Comparison of ENCODE assay signal across 26 cellular contexts in genomic region chr18:76817888-76818611, GRCh38. TPM values are rescaled to one million over a fixed set of nuclear protein-coding genes. Genes with fewer than 3 reads are reported as not detected.
DNase-seq lines count a peak whose midpoint lies in the region; ATAC-seq, FAIRE-seq and TF ChIP-seq lines count a peak whose summit lies in the region.
"Had no signal": no experiment of that assay in that cellular context is flagged by ENCODE, and none has a peak within 500 bp of the region (broad histone marks: within the 10 kb centered on the region; RNA-seq: fewer than 3 reads in every experiment).

No MANE protein-coding gene starts in this region.

- no peak overlapping the region for H3K27ac Mint-ChIP-seq in neural crest cell (ENCODE audit: unreplicated experiment)
- H3K27ac Mint-ChIP-seq in activated CD4-positive, alpha-beta T cell treated with anti-CD3 and anti-CD28 coated beads, Interleukin-2, amount 10 ng/mL, durations not matched to agents 7 days and 5 days = no peak overlapping the region

- peaks cover 46% of the 10 kb centered on the region for H3K79me2 ChIP-seq in GM12878 (ENCODE audit: control insufficient read depth, insufficient read depth, low read length)

- H3K4me3 ChIP-seq in right atrium auricular region (no peak overlapping the region), GM12878 (no peak overlapping the region)
- H3K4me3 ChIP-seq: SJCRH30 had no signal

- in situ Hi-C loops in GM12878 (cut with MboI) = no loop called here

- peaks cover 0 to 24% of the 10 kb centered on the region in 2 donors for H3K4me1 ChIP-seq in right atrium auricular region
- H3K4me1 ChIP-seq in GM12878 (ENCODE audit: control insufficient read depth, insufficient read depth, low read length) = peaks cover 4% of the 10 kb centered on the region
- H3K4me1 ChIP-seq: BE2C, SJCRH30 had no signal

- H3K4me3 Mint-ChIP-seq in neural crest cell = peak overlapping the region; percentile 62
- no peak overlapping the region for H3K4me3 Mint-ChIP-seq in activated CD4-positive, alpha-beta T cell treated with anti-CD3 and anti-CD28 coated beads, Interleukin-2, amount 10 ng/mL, durations not matched to agents 7 days and 5 days

- no peak for TF ChIP-seq RAD21 in GM12878 (IDR thresholded peaks at IDR 0.05; ENCODE audit: insufficient read depth, low read depth, low read length)

- peaks cover 7% of the 10 kb centered on the region for H3K36me3 Mint-ChIP-seq in neural crest cell (ENCODE audit: low read depth)
- H3K36me3 Mint-ChIP-seq in activated CD4-positive, alpha-beta T cell treated with anti-CD3 and anti-CD28 coated beads, Interleukin-2, amount 10 ng/mL, durations not matched to agents 7 days and 5 days (ENCODE audit: low read depth) = peaks cover 37% of the 10 kb centered on the region

- intact Hi-C loops in cardiac septum (cut with DNase I) (no loop called here), GM12878 (cut with micrococcal nuclease; ENCODE audit: unreplicated experiment) (no loop called here)

- no peaks in the 10 kb centered on the region for H3K27me3 Mint-ChIP-seq in neural crest cell (ENCODE audit: low read depth)
- no peaks in the 10 kb centered on the region for H3K27me3 Mint-ChIP-seq in activated CD4-positive, alpha-beta T cell treated with anti-CD3 and anti-CD28 coated beads, Interleukin-2, amount 10 ng/mL, durations not matched to agents 7 days and 5 days

- no peak for TF ChIP-seq EP300 in GM12878 (IDR thresholded peaks at IDR 0.05; ENCODE audit: borderline replicate concordance in 1 of 2, control insufficient read depth in 1 of 2, low read depth in 2 of 2, low read length in 2 of 2)

- H3K9me3 ChIP-seq in right atrium auricular region = no peaks in the 10 kb centered on the region
- H3K9me3 ChIP-seq in GM12878 (replicated peaks; ENCODE audit: control insufficient read depth, insufficient read depth, low read length) = no peaks in the 10 kb centered on the region
- H3K9me3 ChIP-seq: BE2C, SJCRH30 had no signal

- no peak for TF ChIP-seq POLR2A in GM12878 (IDR thresholded peaks at IDR 0.05; ENCODE audit: low read depth, low read length)

- SMC1A ChIA-PET in GM12878 (lab: Charles Lee; ENCODE audit: uncharacterized antibody, unreplicated experiment) = interaction anchor here (0.9 to 1.9 kb wide), 3 partner anchors 10 to 12 kb away, joined by 3 to 9 read pairs (median 5); no protein-coding TSS in a partner anchor

- FAIRE-seq in GM12878 (lab: Jason Lieb, UNC) = no peak
- FAIRE-seq: A204.1, H1, HTR-8/SVneo, RCC 7860 had no signal

- no peak overlapping the region for H3K4me2 ChIP-seq in GM12878 (ENCODE audit: control insufficient read depth, insufficient read depth)
- H3K4me2 ChIP-seq: KMS-11 had no signal

- no peaks in the 10 kb centered on the region for H4K20me1 ChIP-seq in GM12878 (ENCODE audit: control insufficient read depth, insufficient read depth)

- H3K9me3 Mint-ChIP-seq in neural crest cell = no peaks in the 10 kb centered on the region
- H3K9me3 Mint-ChIP-seq in activated CD4-positive, alpha-beta T cell treated with anti-CD3 and anti-CD28 coated beads, Interleukin-2, amount 10 ng/mL, durations not matched to agents 7 days and 5 days = no peaks in the 10 kb centered on the region

- H3K27ac ChIP-seq in right atrium auricular region (no peak overlapping the region), GM12878 (ENCODE audit: control insufficient read depth, insufficient read depth) (no peak overlapping the region)
- H3K27ac ChIP-seq: KMS-11, SJCRH30 had no signal

- no TSS peak for BruUV-seq in GM12878 (replicated peaks; lab: Mats Ljungman, UMichigan)

- POLR2A ChIA-PET in GM12878 (lab: Charles Lee) = interaction anchor here (0.6 to 1.4 kb wide), 3 partner anchors 9 to 21 kb away, joined by 3 read pairs; no protein-coding TSS in a partner anchor
- POLR2A ChIA-PET in activated CD4-positive, alpha-beta T cell treated with anti-CD3 and anti-CD28 coated beads, Interleukin-2, amount 10 ng/mL, durations not matched to agents 7 days and 5 days (lab: Charles Lee) = no interaction called here

- H3K27me3 ChIP-seq in right atrium auricular region (no peaks in the 10 kb centered on the region), GM12878 (replicated peaks in 1 of 2; ENCODE audit: control insufficient read depth in 2 of 2, insufficient read depth in 2 of 2, low read length in 1 of 2) (no peaks in the 10 kb centered on the region)
- H3K27me3 ChIP-seq: BE2C, SJCRH30 had no signal

- no peak for ATAC-seq in GM12878

- H3K4me1 Mint-ChIP-seq in neural crest cell = peaks cover 26% of the 10 kb centered on the region
- peaks cover 30% of the 10 kb centered on the region for H3K4me1 Mint-ChIP-seq in activated CD4-positive, alpha-beta T cell treated with anti-CD3 and anti-CD28 coated beads, Interleukin-2, amount 10 ng/mL, durations not matched to agents 7 days and 5 days

- H2AFZ ChIP-seq in GM12878 (ENCODE audit: control insufficient read depth, low read depth, low read length) = no peak overlapping the region

- WGBS in GM12878 (ENCODE audit: insufficient coverage, insufficient replicate concordance, low lambda C conversion rate, missing lambda C conversion rate) = 94% methylated on average over 17 of the region's 17 CpGs

- CTCF ChIA-PET in GM12878 (lab: Yijun Ruan, JAX) = interaction anchor here (0.6 to 5.8 kb wide), 3 partner anchors 15 to 303 kb away, joined by 3 to 90 read pairs (median 3); no protein-coding TSS in a partner anchor
- CTCF ChIA-PET in activated CD4-positive, alpha-beta T cell treated with anti-CD3 and anti-CD28 coated beads, Interleukin-2, amount 10 ng/mL, durations not matched to agents 7 days and 5 days (lab: Charles Lee) = interaction anchor here (0.8 to 0.9 kb wide), 2 partner anchors 12 to 16 kb away, joined by 3 to 4 read pairs; no protein-coding TSS in a partner anchor

- no peak for TF ChIP-seq CTCF in right atrium auricular region (IDR thresholded peaks at IDR 0.05)
- TF ChIP-seq CTCF in GM12878 (IDR thresholded peaks at IDR 0.05 in 2 of 3, conservative IDR thresholded peaks at IDR 0.05 in 1 of 3; ENCODE audit: control insufficient read depth in 2 of 3, extremely low read depth in 1 of 3, insufficient read depth in 1 of 3, low read depth in 3 of 3, low read length in 3 of 3) = no peak
- TF ChIP-seq CTCF in neural crest cell (conservative IDR thresholded peaks at IDR 0.05) = no peak

- peak; percentile 53 for DNase-seq in right atrium auricular region (ENCODE audit: low spot score)
- no peak for DNase-seq in cardiac septum (ENCODE audit: low spot score)
- no peak for DNase-seq in GM12878 (ENCODE audit: low read depth, low spot score)
- no peak for DNase-seq in neural crest cell (ENCODE audit: low read depth, low spot score)
- DNase-seq in activated CD4-positive, alpha-beta T cell treated with anti-CD3 and anti-CD28 coated beads, Interleukin-2, amount 10 ng/mL, durations not matched to agents 7 days and 5 days = no peak
- no peak for DNase-seq in activated CD8-positive, alpha-beta memory T cell treated with anti-CD3 and anti-CD28 coated beads for 24 hours
- no peak for DNase-seq in activated gamma-delta T cell (lab: John Stamatoyannopoulos, UW)
- DNase-seq in hippocampal formation (lab: John Stamatoyannopoulos, UW) = no peak
- DNase-seq: BE2C, COR-L47, DMS 273 treated with DMSO at 0.1 percent for 48 hours, DMS79 treated with DMSO at 0.1 percent for 48 hours, IMR-90, MV-4-11, NCI-H1105 treated with DMSO at 0.1 percent for 48 hours, NCI-H1694, NCI-H2081 treated with DMSO at 0.1 percent for 48 hours, NCI-H2171 treated with DMSO at 0.1 percent for 48 hours, NCI-H524 treated with DMSO at 0.1 percent for 48 hours, OCI-M1, SJCRH30 had no signal

- H3K9ac ChIP-seq in GM12878 (ENCODE audit: control insufficient read depth, insufficient read depth, low read length) = no peak overlapping the region
- H3K9ac ChIP-seq: KMS-11 had no signal

- RAD21 ChIA-PET in GM12878 (lab: Charles Lee; ENCODE audit: unreplicated experiment) = interaction anchor here (0.6 to 1.1 kb wide), 2 partner anchors 164 to 393 kb away, joined by 3 read pairs; no protein-coding TSS in a partner anchor

- H3K36me3 ChIP-seq in right atrium auricular region = no peaks in the 10 kb centered on the region
- 0 out of 4 replicates have a peak, but pooled peaks cover 0 to 3% of the 10 kb centered on the region in 2 experiments for H3K36me3 ChIP-seq in GM12878 (ENCODE audit: control insufficient read depth in 2 of 2, insufficient read depth in 2 of 2, low read length in 1 of 2)
- H3K36me3 ChIP-seq: BE2C, SJCRH30 had no signal

TF ChIP-seq in GM12878, 131 proteins besides CTCF, POLR2A, EP300 and RAD21:
- TF ChIP-seq SPI1 (IDR thresholded peaks at IDR 0.05; ENCODE audit: borderline replicate concordance, insufficient read depth, low read depth, low read length) = peak; percentile 55; the same call in 1 of the 2 replicates
- no peak for TF ChIP-seq SUPT20H (IDR thresholded peaks at IDR 0.05; ENCODE audit: borderline replicate concordance, control insufficient read depth, low read depth, low read length)

RNA-seq across cellular contexts. Expression of gene ZNF236, which starts 4.3 kb away (rescaled TPM):
- total RNA-seq in right atrium auricular region (10 to 100 TPM; 11.0 to 12.7 TPM), cardiac septum (12.7 TPM), GM12878 (2014; rRNA removed) (7.6 and 8.2 TPM in 2 replicates), GM12878 (2014; rRNA removed; fragmentation: Illumina TruSeq; extraction: Trizol) (7.1 and 8.2 TPM in 2 replicates), GM12878 (2021) (14.4 and 15.0 TPM in 2 replicates), neural crest cell (18.4 and 20.4 TPM in 2 replicates)
- total RNA-seq in GM12878 (2013; cell fraction: nucleolus; rRNA removed) = 66.1 and 67.1 TPM in 2 replicates
- polyA plus RNA-seq in GM12878 (2011; ENCODE audit: low read depth) = 2.4 TPM
- polyA plus RNA-seq in GM12878 (2011; rRNA removed) (4.6 and 6.0 TPM in 2 replicates), GM12878 (2014; fragmentation: Illumina TruSeq; extraction: Trizol) (5.3 and 5.4 TPM in 2 replicates), GM12878 (2014; fragmentation: Nextera tagmentation; extraction: Ambion mirVana) (1 to 10 TPM; 1.0 to 1.3 TPM), GM12878 (2014; rRNA removed) (6.1 and 6.5 TPM in 2 replicates), GM12878 (2016; fragmentation: Nextera tagmentation; extraction: Ambion mirVana) (1 to 10 TPM; 5.7 to 5.8 TPM)
- 4.5 and 5.1 TPM in 2 replicates for polyA plus RNA-seq in GM12878 (2011; cell fraction: cytosol; rRNA removed)
- polyA plus RNA-seq in GM12878 (2011; cell fraction: nucleus; rRNA removed) = 24.3 and 24.5 TPM in 2 replicates
- polyA plus RNA-seq in GM12878 (2012) = 3.1 and 4.3 TPM in 2 replicates
- polyA minus RNA-seq in GM12878 (2011; rRNA and poly(A)+ RNA removed) = 31.3 and 34.7 TPM in 2 replicates
- polyA minus RNA-seq in GM12878 (2011; cell fraction: cytosol; rRNA and poly(A)+ RNA removed) = 8.6 and 13.2 TPM in 2 replicates
- 48.0 and 85.9 TPM in 2 replicates for polyA minus RNA-seq in GM12878 (2011; cell fraction: nucleus; rRNA and poly(A)+ RNA removed)
- total RNA-seq in activated CD4-positive, alpha-beta T cell treated with anti-CD3 and anti-CD28 coated beads, Interleukin-2, amount 10 ng/mL, durations not matched to agents 7 days and 5 days = 10 to 100 TPM; 23.9 to 27.7 TPM
